8 cellular contexts compared by ENCODE assay signal in the genomic region with DNA sequence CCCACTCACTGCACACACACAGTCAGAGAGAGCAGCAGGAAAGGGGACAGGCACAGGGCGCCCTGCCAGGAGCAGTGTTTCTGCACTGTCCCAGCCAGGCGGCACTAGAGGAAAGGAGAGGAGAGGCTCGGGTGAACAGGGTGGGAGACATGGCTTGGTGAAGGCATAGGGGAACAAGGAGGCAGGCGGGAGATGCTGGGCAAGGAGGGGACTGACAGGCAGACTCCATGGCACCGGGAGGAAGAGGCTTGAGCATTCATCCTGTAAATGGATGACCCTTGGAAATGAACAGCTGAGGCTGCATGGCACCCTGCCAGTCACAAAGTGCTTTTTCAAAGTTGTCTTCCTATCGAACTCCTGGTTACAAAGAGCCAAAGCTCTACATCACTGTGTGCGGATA. TPM values are rescaled to one million over a fixed set of nuclear protein-coding genes. Genes with fewer than 3 reads are reported as not detected.
DNase-seq lines count a peak whose midpoint lies in the region; ATAC-seq and TF ChIP-seq lines count a peak whose summit lies in the region.
"Had no signal": no experiment of that assay in that cellular context is flagged by ENCODE, and none has a peak within 500 bp of the region (broad histone marks: within the 10 kb centered on the region; RNA-seq: fewer than 3 reads in every experiment).

No MANE protein-coding gene starts in this region.

- CTCF ChIA-PET in Caco-2 (lab: Charles Lee), result no interaction called here

- POLR2A ChIA-PET in Caco-2 (lab: Charles Lee), result no interaction called here

- H3K9me3 ChIP-seq in Caco-2, result no peaks in the 10 kb centered on the region

- H3K36me3 ChIP-seq in Caco-2 (ENCODE audit: control insufficient read depth, insufficient read depth, low read length), result peaks cover 3% of the 10 kb centered on the region; the same call in 1 of the 2 replicates

- H3K27me3 ChIP-seq in Caco-2 (replicated peaks; ENCODE audit: control insufficient read depth, insufficient read depth, low read length), result no peaks in the 10 kb centered on the region

- intact Hi-C loops in Caco-2 (cut with micrococcal nuclease; ENCODE audit: unreplicated experiment), result no loop called here

- H3K4me1 ChIP-seq in Caco-2, result no peaks in the 10 kb centered on the region

- DNase-seq in Caco-2 (no peak), lung microvascular endothelial cell (ENCODE audit: low read depth in 2 of 2) (peak; percentile 51 to 75)
- DNase-seq in activated T-cell treated with anti-CD3 and anti-CD28 coated beads, Interleukin-2, amount 50 U/mL, for 1 hour, result no peak
- DNase-seq: effector memory CD4-positive, alpha-beta T cell; MV-4-11 had no signal

- H3K4me3 ChIP-seq in Caco-2 (ENCODE audit: low read depth, low read length), result no peak overlapping the region

- H3K36me3 Mint-ChIP-seq in Caco-2 (ENCODE audit: insufficient read depth, unreplicated experiment), result peaks cover 1% of the 10 kb centered on the region

- no peak for TF ChIP-seq CTCF in Caco-2 (IDR thresholded peaks at IDR 0.05; ENCODE audit: insufficient read depth in 1 of 2, low read depth in 1 of 2, low read length in 1 of 2, severe bottlenecking in 1 of 2, unreplicated experiment in 1 of 2)

- H3K27me3 Mint-ChIP-seq in Caco-2 (ENCODE audit: insufficient read depth, unreplicated experiment), result no peaks in the 10 kb centered on the region

- peak; percentile 66 for ATAC-seq in SK-N-SH treated with all-trans-retinoic acid at 6 μM for 48 hours
- no peak for ATAC-seq in GM21381 (IDR thresholded peaks at IDR 0.05; ENCODE audit: unreplicated experiment)
- no peak for ATAC-seq in GM21825 (IDR thresholded peaks at IDR 0.05; ENCODE audit: unreplicated experiment)

- H3K4me3 Mint-ChIP-seq in Caco-2 (ENCODE audit: unreplicated experiment), result no peak overlapping the region

- no peaks in the 10 kb centered on the region for H3K9me3 Mint-ChIP-seq in Caco-2 (ENCODE audit: unreplicated experiment)

- no TSS peak for BruUV-seq in Caco-2 (replicated peaks; lab: Mats Ljungman, UMichigan)

- H3K27ac Mint-ChIP-seq in Caco-2 (ENCODE audit: unreplicated experiment), result peak overlapping the region; percentile 5

- no peaks in the 10 kb centered on the region for H3K4me1 Mint-ChIP-seq in Caco-2 (ENCODE audit: low read depth, unreplicated experiment)

TF ChIP-seq in SK-N-SH treated with all-trans-retinoic acid at 6 μM for 48 hours, 23 proteins besides CTCF, POLR2A, EP300 and RAD21:
- TF ChIP-seq RARB (CRISPR knock-in tag; IDR thresholded peaks at IDR 0.05) (no peak), BACH2 (CRISPR knock-in tag; IDR thresholded peaks at IDR 0.05; ENCODE audit: borderline replicate concordance) (no peak), ZNF565 (CRISPR knock-in tag; conservative IDR thresholded peaks at IDR 0.05; ENCODE audit: low read depth) (no peak), SNAI2 (CRISPR knock-in tag; IDR thresholded peaks at IDR 0.05) (no peak), ISL1 (CRISPR knock-in tag; IDR thresholded peaks at IDR 0.05) (no peak)
- TF ChIP-seq, protein P1, sequence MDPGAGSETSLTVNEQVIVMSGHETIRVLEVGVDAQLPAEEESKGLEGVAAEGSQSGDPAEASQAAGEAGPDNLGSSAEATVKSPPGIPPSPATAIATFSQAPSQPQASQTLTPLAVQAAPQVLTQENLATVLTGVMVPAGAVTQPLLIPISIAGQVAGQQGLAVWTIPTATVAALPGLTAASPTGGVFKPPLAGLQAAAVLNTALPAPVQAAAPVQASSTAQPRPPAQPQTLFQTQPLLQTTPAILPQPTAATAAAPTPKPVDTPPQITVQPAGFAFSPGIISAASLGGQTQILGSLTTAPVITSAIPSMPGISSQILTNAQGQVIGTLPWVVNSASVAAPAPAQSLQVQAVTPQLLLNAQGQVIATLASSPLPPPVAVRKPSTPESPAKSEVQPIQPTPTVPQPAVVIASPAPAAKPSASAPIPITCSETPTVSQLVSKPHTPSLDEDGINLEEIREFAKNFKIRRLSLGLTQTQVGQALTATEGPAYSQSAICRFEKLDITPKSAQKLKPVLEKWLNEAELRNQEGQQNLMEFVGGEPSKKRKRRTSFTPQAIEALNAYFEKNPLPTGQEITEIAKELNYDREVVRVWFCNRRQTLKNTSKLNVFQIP (CRISPR knock-in tag; IDR thresholded peaks at IDR 0.05; ENCODE audit: borderline replicate concordance, low read depth), result no peak
- TF ChIP-seq, protein P2, sequence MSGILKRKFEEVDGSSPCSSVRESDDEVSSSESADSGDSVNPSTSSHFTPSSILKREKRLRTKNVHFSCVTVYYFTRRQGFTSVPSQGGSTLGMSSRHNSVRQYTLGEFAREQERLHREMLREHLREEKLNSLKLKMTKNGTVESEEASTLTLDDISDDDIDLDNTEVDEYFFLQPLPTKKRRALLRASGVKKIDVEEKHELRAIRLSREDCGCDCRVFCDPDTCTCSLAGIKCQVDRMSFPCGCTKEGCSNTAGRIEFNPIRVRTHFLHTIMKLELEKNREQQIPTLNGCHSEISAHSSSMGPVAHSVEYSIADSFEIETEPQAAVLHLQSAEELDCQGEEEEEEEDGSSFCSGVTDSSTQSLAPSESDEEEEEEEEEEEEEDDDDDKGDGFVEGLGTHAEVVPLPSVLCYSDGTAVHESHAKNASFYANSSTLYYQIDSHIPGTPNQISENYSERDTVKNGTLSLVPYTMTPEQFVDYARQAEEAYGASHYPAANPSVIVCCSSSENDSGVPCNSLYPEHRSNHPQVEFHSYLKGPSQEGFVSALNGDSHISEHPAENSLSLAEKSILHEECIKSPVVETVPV (CRISPR knock-in tag; IDR thresholded peaks at IDR 0.05), result no peak

RNA-seq across cellular contexts. Expression of a gene that starts 22.5 kb away (rescaled TPM):
- 11.4 and 11.6 TPM in 2 replicates for total RNA-seq in Caco-2 (2022)
- total RNA-seq in lung microvascular endothelial cell, result 2.2 and 3.8 TPM in 2 replicates

RNA-seq across cellular contexts. Expression of a gene that starts 33.3 kb away (rescaled TPM):
- total RNA-seq in Caco-2 (2022) (37.9 and 41.3 TPM in 2 replicates), lung microvascular endothelial cell (14.4 and 24.8 TPM in 2 replicates)

RNA-seq across cellular contexts. Expression of a gene that starts 54.4 kb away (rescaled TPM):
- total RNA-seq in Caco-2 (2022), result 65.3 and 74.4 TPM in 2 replicates
- 32.7 and 47.0 TPM in 2 replicates for total RNA-seq in lung microvascular endothelial cell

RNA-seq across cellular contexts. Expression of a gene that starts 55.4 kb away (rescaled TPM):
- total RNA-seq in Caco-2 (2022), result 3.8 and 4.5 TPM in 2 replicates
- total RNA-seq in lung microvascular endothelial cell, result 1.3 and 1.8 TPM in 2 replicates

Comparison
In these comparisons a context has a peak if more than half of its experiments do, and no peak if none do; other contexts are left out.
1. DNase-seq: peak in lung microvascular endothelial cell (2 of 2); none in Caco-2 (0 of 2) and activated T-cell treated with anti-CD3 and anti-CD28 coated beads, Interleukin-2, amount 50 U/mL, for 1 hour (single experiment).